Comparison of ENCODE assay signal across 18 cellular contexts in the genomic region with DNA sequence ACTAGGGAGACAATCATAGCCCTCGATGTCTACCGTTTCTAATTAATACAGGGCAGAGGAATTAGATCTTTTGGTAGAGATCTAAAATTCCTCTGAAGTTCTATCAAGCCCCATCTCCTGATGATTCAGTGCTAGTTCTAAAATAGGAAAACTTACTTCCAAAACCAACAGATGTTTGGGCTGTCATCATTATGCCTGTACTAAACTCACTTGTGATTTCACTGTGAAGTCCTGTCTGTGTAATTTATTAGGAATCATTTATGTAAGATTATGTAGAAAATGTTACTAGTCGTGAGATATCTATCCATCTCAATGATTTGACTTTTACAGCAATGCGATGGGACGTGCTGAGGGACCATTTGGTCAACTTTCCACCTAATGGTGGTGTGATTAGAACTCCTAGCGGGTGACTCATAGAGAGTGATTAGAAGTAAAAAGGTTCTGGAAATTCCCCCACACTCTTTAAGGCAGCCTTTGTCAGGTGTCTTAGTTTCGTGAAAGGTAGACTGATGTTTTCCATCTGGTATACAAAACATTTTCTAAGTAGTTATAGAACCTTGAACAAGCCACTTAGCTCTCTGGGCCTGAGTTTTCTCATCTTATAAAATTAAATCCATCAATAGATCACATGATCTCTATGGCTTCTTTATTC. TPM values are rescaled to one million over a fixed set of nuclear protein-coding genes. Genes with fewer than 3 reads are reported as not detected.
DNase-seq lines count a peak whose midpoint lies in the region; ATAC-seq, FAIRE-seq and TF ChIP-seq lines count a peak whose summit lies in the region.
"Had no signal": no experiment of that assay in that cellular context is flagged by ENCODE, and none has a peak within 500 bp of the region (broad histone marks: within the 10 kb centered on the region; RNA-seq: fewer than 3 reads in every experiment).

No MANE protein-coding gene starts in this region.

- no peak for TF ChIP-seq CTCF in AG10803 (conservative IDR thresholded peaks at IDR 0.05; ENCODE audit: low read length)
- no peak for TF ChIP-seq CTCF in HepG2 (CRISPR knock-in tag; IDR thresholded peaks at IDR 0.05)

- POLR2A ChIA-PET in HepG2 (lab: Yijun Ruan, JAX), result interaction anchor here (0.8 to 3.2 kb wide), 2 partner anchors 11 to 305 kb away, joined by 3 to 93 read pairs; a partner anchor contains a TSS

- BruUV-seq in HepG2 (replicated peaks; lab: Mats Ljungman, UMichigan), result no TSS peak

- CTCF ChIA-PET in HepG2 (lab: Yijun Ruan, JAX; ENCODE audit: low intra/inter-chr PET ratio, low total read pairs), result no interaction called here

- no peaks in the 10 kb centered on the region for H3K9me3 ChIP-seq in HepG2 (ENCODE audit: low read length)
- H3K9me3 ChIP-seq: left lung, neutrophil, SJSA1, tibial artery had no signal

- no peak for TF ChIP-seq POLR2A in HepG2 (IDR thresholded peaks at IDR 0.05; ENCODE audit: insufficient read depth in 1 of 2, low read depth in 2 of 2, low read length in 2 of 2)

- H3K4me3 ChIP-seq in AG10803 (ENCODE audit: low read length) (no peak overlapping the region), HepG2 (replicated peaks in 1 of 3; ENCODE audit: insufficient read depth in 1 of 3, low read depth in 2 of 3, low read length in 3 of 3) (no peak overlapping the region; a peak in 1 of 6 replicates)
- H3K4me3 ChIP-seq: dorsolateral prefrontal cortex, left lung, SJSA1, tibial artery had no signal

- H3K4me2 ChIP-seq in HepG2 (ENCODE audit: low read depth, low read length), result no peak overlapping the region

- no peaks in the 10 kb centered on the region for H4K20me1 ChIP-seq in HepG2 (ENCODE audit: insufficient read depth, low read length)

- H3K9me3 Mint-ChIP-seq in activated naive CD8-positive, alpha-beta T cell (ENCODE audit: low read depth), result no peaks in the 10 kb centered on the region

- no peak for TF ChIP-seq EP300 in HepG2 (IDR thresholded peaks at IDR 0.05; ENCODE audit: low read depth in 2 of 2, low read length in 2 of 2)
- TF ChIP-seq EP300 in HepG2 (CRISPR knock-in tag; IDR thresholded peaks at IDR 0.05; ENCODE audit: borderline replicate concordance), result no peak

- peak overlapping the region; percentile 78 for H3K27ac ChIP-seq in HepG2 (ENCODE audit: extremely low read length, insufficient read depth, low read length)
- H3K27ac ChIP-seq: dorsolateral prefrontal cortex, left lung, neutrophil, SJSA1, tibial artery had no signal

- H3K36me3 ChIP-seq in HepG2 (replicated peaks in 1 of 2; ENCODE audit: control insufficient read depth in 1 of 2, insufficient read depth in 2 of 2, low read length in 2 of 2), result no peaks in the 10 kb centered on the region
- H3K36me3 ChIP-seq: left lung, neutrophil, SJSA1, tibial artery had no signal

- H3K4me3 Mint-ChIP-seq in activated naive CD8-positive, alpha-beta T cell, result no peak overlapping the region

- no peak overlapping the region for H3K9ac ChIP-seq in HepG2 (ENCODE audit: insufficient read depth, low read depth, low read length)

- intact Hi-C loops in HepG2 (cut with micrococcal nuclease; ENCODE audit: unreplicated experiment), result loop anchor here (5.0 kb wide), 1 partner anchor 61 kb away; no protein-coding TSS in a partner anchor

- no peaks in the 10 kb centered on the region for H3K27me3 Mint-ChIP-seq in activated naive CD8-positive, alpha-beta T cell

- no peak overlapping the region for H2AFZ ChIP-seq in HepG2 (ENCODE audit: low read length)

- peaks cover 2% of the 10 kb centered on the region for H3K36me3 Mint-ChIP-seq in activated naive CD8-positive, alpha-beta T cell

- no peak for TF ChIP-seq RAD21 in HepG2 (CRISPR knock-in tag; IDR thresholded peaks at IDR 0.05)

- peaks cover 55% of the 10 kb centered on the region for H3K4me1 Mint-ChIP-seq in activated naive CD8-positive, alpha-beta T cell (ENCODE audit: low read depth)

- ATAC-seq in HepG2, result no peak
- ATAC-seq: left lung had no signal

- H3K4me1 ChIP-seq in HepG2 (ENCODE audit: insufficient read depth, low read length), result peaks cover 93% of the 10 kb centered on the region

- in situ Hi-C loops in HepG2 (cut with HindIII; ENCODE audit: extremely low pct_ligation_motif_present, low pct_unique_long_range_greater_than_20kb), result no loop called here

- H3K27ac Mint-ChIP-seq in activated naive CD8-positive, alpha-beta T cell, result peak overlapping the region; percentile 76

- FAIRE-seq in HepG2 (lab: Jason Lieb, UNC), result no peak
- FAIRE-seq in HTR-8/SVneo (lab: Jason Lieb, UNC), result no peak

- 98% methylated on average over 7 of the region's 7 CpGs for WGBS in HepG2 (ENCODE audit: low lambda C conversion rate)

- H3K27me3 ChIP-seq in HepG2 (ENCODE audit: control insufficient read depth in 1 of 2, insufficient read depth in 2 of 2, low read length in 2 of 2), result no peaks in the 10 kb centered on the region
- H3K27me3 ChIP-seq: dorsolateral prefrontal cortex, left lung, neutrophil, SJSA1, tibial artery had no signal

- H3K79me2 ChIP-seq in HepG2 (ENCODE audit: insufficient read depth, low read length), result no peaks in the 10 kb centered on the region

- DNase-seq in AG10803 (ENCODE audit: low read depth) (peak; percentile 48), EH (ENCODE audit: low read depth) (peak; percentile 68), HepG2 (ENCODE audit: low spot score) (no peak), CD1c-positive myeloid dendritic cell (ENCODE audit: extremely low spot score) (no peak), NCI-H774 (lab: John Stamatoyannopoulos, UW) (no peak), NCI-H446 (lab: John Stamatoyannopoulos, UW) (no peak), HTR-8/SVneo (ENCODE audit: insufficient read length, low spot score) (no peak)
- DNase-seq: activated effector memory CD4-positive, alpha-beta T cell treated with Interleukin-2 at 50 U/mL for 16 hours; anterior cingulate cortex; central memory CD4-positive, alpha-beta T cell; dorsolateral prefrontal cortex; left lung; stimulated activated CD4-positive, alpha-beta T cell treated with anti-CD3 and anti-CD28 coated beads, Interleukin-15, amount 100 ng/mL, for 24 hours; T-helper 2 cell; tibial artery had no signal

TF ChIP-seq in HepG2, 621 proteins besides CTCF, POLR2A, EP300 and RAD21:
- TF ChIP-seq, protein P1, sequence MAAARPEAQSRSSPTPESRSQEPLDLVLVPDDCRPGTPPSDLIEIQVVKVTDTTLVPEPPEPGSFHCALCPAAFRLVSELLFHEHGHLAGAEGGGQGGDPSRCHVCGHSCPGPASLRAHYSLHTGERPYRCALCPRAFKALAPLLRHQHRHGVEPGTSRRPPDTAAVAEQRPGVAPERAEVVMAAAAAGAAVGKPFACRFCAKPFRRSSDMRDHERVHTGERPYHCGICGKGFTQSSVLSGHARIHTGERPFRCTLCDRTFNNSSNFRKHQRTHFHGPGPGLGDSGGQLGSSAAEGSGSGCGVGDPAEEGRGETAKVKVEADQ (CRISPR knock-in tag; IDR thresholded peaks at IDR 0.05; ENCODE audit: borderline replicate concordance), result 0 out of 2 replicates have a peak, but pooled peaks have one; percentile 1
- no peak for TF ChIP-seq ZFP62 (CRISPR knock-in tag; IDR thresholded peaks at IDR 0.05)
TF ChIP-seq in HepG2: peak in this region for 1.

RNA-seq across cellular contexts. Expression of a gene that starts 34.2 kb away (rescaled TPM):
- total RNA-seq in HepG2 (2016; rRNA removed; fragmentation: Illumina TruSeq; extraction: Trizol), result 15.0 and 26.0 TPM in 2 replicates
- 3.6 and 5.6 TPM in 2 replicates for total RNA-seq in HepG2 (2016; cell fraction: cytosol; rRNA removed; fragmentation: Illumina TruSeq; extraction: Trizol; ENCODE audit: low read depth)
- total RNA-seq in HepG2 (2016; cell fraction: insoluble cytoplasmic fraction; rRNA removed; fragmentation: Illumina TruSeq; extraction: Trizol), result 14.4 and 27.2 TPM in 2 replicates
- 9.5 and 11.4 TPM in 2 replicates for total RNA-seq in HepG2 (2016; cell fraction: membrane; rRNA removed; fragmentation: Illumina TruSeq; extraction: Trizol)
- 31.9 and 35.6 TPM in 2 replicates for total RNA-seq in HepG2 (2016; cell fraction: nucleus; rRNA removed; fragmentation: Illumina TruSeq; extraction: Trizol)
- polyA plus RNA-seq in HepG2 (2011; rRNA removed), result 38.0 and 46.9 TPM in 2 replicates
- polyA plus RNA-seq in HepG2 (2011; cell fraction: cytosol; rRNA removed), result 32.6 and 40.5 TPM in 2 replicates
- 25.6 and 27.7 TPM in 2 replicates for polyA plus RNA-seq in HepG2 (2011; cell fraction: nucleus; rRNA removed)
- 28.9 and 34.2 TPM in 2 replicates for polyA plus RNA-seq in HepG2 (2012)
- 9.2 and 9.9 TPM in 2 replicates for polyA plus RNA-seq in HepG2 (2016; cell fraction: cytosol; fragmentation: Illumina TruSeq; extraction: Trizol; ENCODE audit: low read depth)
- polyA plus RNA-seq in HepG2 (2016; cell fraction: insoluble cytoplasmic fraction; fragmentation: Illumina TruSeq; extraction: Trizol; ENCODE audit: low read depth), result 20.8 and 21.9 TPM in 2 replicates
- polyA plus RNA-seq in HepG2 (2016; cell fraction: membrane; fragmentation: Illumina TruSeq; extraction: Trizol; ENCODE audit: low read depth), result 13.3 and 17.3 TPM in 2 replicates
- polyA plus RNA-seq in HepG2 (2016; cell fraction: nucleus; fragmentation: Illumina TruSeq; extraction: Trizol; ENCODE audit: insufficient read depth, low read depth), result 46.6 and 49.7 TPM in 2 replicates
- 66.7 TPM in 1 of 2 replicates, not detected in the other for polyA minus RNA-seq in HepG2 (2011; rRNA and poly(A)+ RNA removed; ENCODE audit: low replicate concordance)
- polyA minus RNA-seq in HepG2 (2011; cell fraction: cytosol; rRNA and poly(A)+ RNA removed), result 17.8 and 19.8 TPM in 2 replicates
- polyA minus RNA-seq in HepG2 (2011; cell fraction: nucleus; rRNA and poly(A)+ RNA removed), result 21.2 and 25.1 TPM in 2 replicates

Comparison
In these comparisons a context has a peak if more than half of its experiments do, and no peak if none do; other contexts are left out.
1. DNase-seq: peak in AG10803 (single experiment) and EH (single experiment); none in HepG2 (single experiment), CD1c-positive myeloid dendritic cell (single experiment), NCI-H774 (single experiment), NCI-H446 (0 of 2) and HTR-8/SVneo (single experiment).